ENCODE assay signal across 9 cellular contexts in the genomic region with DNA sequence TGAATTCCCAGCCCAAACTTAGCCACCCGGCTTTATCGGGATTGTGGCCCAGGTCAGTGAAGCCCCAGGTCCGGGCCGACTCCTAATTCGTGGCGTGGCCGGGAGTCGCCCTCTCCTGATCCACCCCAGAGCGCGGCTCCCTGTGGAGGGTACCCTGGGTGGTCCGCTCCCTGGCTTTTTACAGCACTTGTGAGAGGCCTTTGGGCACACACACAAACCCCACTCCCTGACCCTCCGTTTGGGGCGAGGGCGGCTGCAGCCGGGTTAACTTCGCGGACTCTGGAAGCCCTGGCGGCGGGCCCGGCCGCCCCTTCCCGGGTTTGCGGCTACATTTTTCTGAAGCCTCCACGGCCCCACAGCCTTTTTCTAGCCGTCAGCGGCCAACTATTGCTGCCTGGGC. TPM values are rescaled to one million over a fixed set of nuclear protein-coding genes. Genes with fewer than 3 reads are reported as not detected.
DNase-seq lines count a peak whose midpoint lies in the region; ATAC-seq and TF ChIP-seq lines count a peak whose summit lies in the region.
"Had no signal": no experiment of that assay in that cellular context is flagged by ENCODE, and none has a peak within 500 bp of the region (broad histone marks: within the 10 kb centered on the region; RNA-seq: fewer than 3 reads in every experiment).

No MANE protein-coding gene starts in this region.

- DNase-seq in GM03348 (ENCODE audit: low spot score) (peak; percentile 3), WTC11 (ENCODE audit: low spot score) (peak; percentile 47), fibroblast of villous mesenchyme (ENCODE audit: low read depth) (no peak), sciatic nerve (ENCODE audit: low spot score) (peak; percentile 59), NOMO-1 treated with DMSO at 0.1 percent for 48 hours (lab: John Stamatoyannopoulos, UW; ENCODE audit: unreplicated experiment) (no peak), NK-92 (lab: John Stamatoyannopoulos, UW; ENCODE audit: unreplicated experiment) (no peak), H4 (ENCODE audit: low spot score) (no peak)
- DNase-seq: NCI-H1694 had no signal

- H3K27ac Mint-ChIP-seq in WTC11: no peak overlapping the region

- H3K4me1 Mint-ChIP-seq in WTC11: peaks cover 3% of the 10 kb centered on the region; the same call in 1 of the 2 replicates

- H3K27me3 Mint-ChIP-seq in WTC11 (ENCODE audit: low read depth): no peaks in the 10 kb centered on the region

- intact Hi-C loops in sciatic nerve (cut with DNase I): no loop called here

- H3K9me3 Mint-ChIP-seq in WTC11: peaks cover 5% of the 10 kb centered on the region

- H3K4me3 ChIP-seq in fibroblast of villous mesenchyme (ENCODE audit: low read depth, low read length): peak overlapping the region; percentile 79

- TF ChIP-seq CTCF in WTC11 (IDR thresholded peaks at IDR 0.05): no peak
- no peak for TF ChIP-seq CTCF in fibroblast of villous mesenchyme (IDR thresholded peaks at IDR 0.05; ENCODE audit: insufficient read depth, low read depth, low read length)

- H3K36me3 Mint-ChIP-seq in WTC11: peaks cover 21% of the 10 kb centered on the region

- POLR2A ChIA-PET in WTC11 (lab: Charles Lee): interaction anchor here (1.2 kb wide), 2 partner anchors 105 to 245 kb away, joined by 3 to 4 read pairs; partner anchors contain the start of gene ZNF420

- peak; percentile 6 for ATAC-seq in WTC11
- ATAC-seq in sciatic nerve: peak; percentile 13
- ATAC-seq in HG02678 (IDR thresholded peaks at IDR 0.05; ENCODE audit: unreplicated experiment): no peak

- H3K4me3 Mint-ChIP-seq in WTC11: peak overlapping the region; percentile 95

- CTCF ChIA-PET in WTC11 (lab: Charles Lee): interaction anchor here (1.0 to 1.7 kb wide), 3 partner anchors 34 to 123 kb away, joined by 4 to 7 read pairs (median 6); partner anchors contain the start of genes ZNF345 and ZNF420

TF ChIP-seq in WTC11, 78 proteins besides CTCF, POLR2A, EP300 and RAD21:
- TF ChIP-seq ETV6 (CRISPR knock-in tag; IDR thresholded peaks at IDR 0.05) (0 out of 2 replicates have a peak, but pooled peaks have one; percentile 7), ZSCAN18 (CRISPR knock-in tag; IDR thresholded peaks at IDR 0.05) (no peak)

RNA-seq across cellular contexts. Expression of gene ZNF568, which starts 56.5 kb away (rescaled TPM):
- total RNA-seq in WTC11 (2021) (9.4 to 10.5 TPM (median 9.7 TPM) in 3 replicates), fibroblast of villous mesenchyme (8.7 and 11.2 TPM in 2 replicates), sciatic nerve (17.8 TPM)
- 3.0 and 4.6 TPM in 2 replicates for total RNA-seq in H4 (2014; rRNA removed; shearing (Covaris generic))

RNA-seq across cellular contexts. Expression of gene ZNF829, which starts 56.5 kb away (rescaled TPM):
- total RNA-seq in WTC11 (2021) (6.4 to 7.1 TPM (median 7.0 TPM) in 3 replicates), fibroblast of villous mesenchyme (2.6 and 3.5 TPM in 2 replicates), sciatic nerve (4.1 TPM)
- 0.91 TPM in 1 of 2 replicates, not detected in the other for total RNA-seq in H4 (2014; rRNA removed; shearing (Covaris generic))

Comparison
In these comparisons a context has a peak if more than half of its experiments do, and no peak if none do; other contexts are left out.
1. DNase-seq: peak in GM03348 (single experiment), WTC11 (single experiment) and sciatic nerve (single experiment); none in fibroblast of villous mesenchyme (single experiment), NOMO-1 treated with DMSO at 0.1 percent for 48 hours (single experiment), NK-92 (single experiment) and H4 (single experiment).